In the genomic region with DNA sequence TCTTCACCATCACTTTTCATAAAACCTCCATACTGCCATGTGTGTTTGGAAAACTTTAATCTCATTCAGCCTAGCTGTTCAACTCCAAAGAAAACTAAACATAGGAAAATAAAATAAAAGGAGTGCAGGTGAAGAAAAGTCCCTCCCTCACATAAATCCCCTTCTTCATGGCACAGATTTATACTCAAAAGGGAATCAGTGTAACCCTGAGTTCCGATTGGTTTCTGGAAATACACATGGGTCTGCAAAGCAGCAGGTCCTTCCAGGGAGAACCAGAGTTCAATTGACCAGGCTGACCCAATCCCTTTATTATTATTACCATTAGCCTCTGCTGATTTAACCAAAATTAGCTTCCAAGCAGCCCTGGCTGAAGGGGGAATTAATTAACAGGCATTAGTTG, we compare ENCODE assay signal across 1 cellular context.
TF ChIP-seq lines count a peak whose summit lies in the region.

No MANE protein-coding gene starts in this region.

TF ChIP-seq in IMR-90, 13 proteins besides CTCF, POLR2A, EP300 and RAD21:
- TF ChIP-seq CEBPB (IDR thresholded peaks at IDR 0.05; ENCODE audit: low read depth, low read length) = no peak
- TF ChIP-seq NFE2L2 (IDR thresholded peaks at IDR 0.05; ENCODE audit: low read depth, low read length) = no peak
- no peak for TF ChIP-seq MAFK (IDR thresholded peaks at IDR 0.05; ENCODE audit: low read depth, low read length)
- no peak for TF ChIP-seq MXI1 (IDR thresholded peaks at IDR 0.05; ENCODE audit: borderline replicate concordance, low read depth, low read length)
- TF ChIP-seq CHD1 (IDR thresholded peaks at IDR 0.05; ENCODE audit: low read depth, low read length) = no peak
- TF ChIP-seq MAZ (IDR thresholded peaks at IDR 0.05; ENCODE audit: borderline replicate concordance, low read depth, low read length) = no peak
- TF ChIP-seq RFX5 (IDR thresholded peaks at IDR 0.05; ENCODE audit: low read depth, low read length) = no peak
- TF ChIP-seq RCOR1 (IDR thresholded peaks at IDR 0.05; ENCODE audit: insufficient replicate concordance, low read length) = no peak
- TF ChIP-seq FOS (IDR thresholded peaks at IDR 0.05; ENCODE audit: low read depth, low read length) = no peak
- TF ChIP-seq ELK1 (IDR thresholded peaks at IDR 0.05; ENCODE audit: borderline replicate concordance, low read depth, low read length) = no peak
- TF ChIP-seq BHLHE40 (IDR thresholded peaks at IDR 0.05; ENCODE audit: low read depth, low read length) = no peak
TF ChIP-seq in IMR-90: peak in this region for 0.
